Comparison of ENCODE assay signal across 26 cellular contexts in the genomic region with DNA sequence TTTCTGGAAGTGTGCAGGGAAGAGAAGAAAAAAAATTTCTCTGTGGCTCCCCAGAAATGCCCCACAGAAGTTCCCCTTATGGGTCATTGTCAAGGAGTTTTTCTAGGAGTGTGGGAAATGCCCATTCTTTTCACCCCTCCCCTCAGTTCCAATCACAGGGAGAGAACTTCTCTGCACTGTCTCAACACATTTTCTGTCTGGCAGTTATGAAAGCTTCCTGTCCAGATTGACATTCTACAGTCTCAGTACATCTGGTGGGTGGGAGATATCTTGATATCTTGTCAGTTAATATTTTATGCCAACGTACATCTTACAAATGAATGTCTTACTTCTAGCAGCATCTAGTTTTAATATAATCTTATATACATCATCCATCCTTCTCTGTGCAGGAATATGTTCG.
"Had no signal": no experiment of that assay in that cellular context is flagged by ENCODE, and none has a peak within 500 bp of the region (broad histone marks: within the 10 kb centered on the region; RNA-seq: fewer than 3 reads in every experiment).

No MANE protein-coding gene starts in this region.

- H3K27ac ChIP-seq: colonic mucosa, epithelial cell of prostate, esophagus squamous epithelium, gastrocnemius medialis, heart right ventricle, left ventricle myocardium inferior, lower lobe of right lung had no signal

- DNase-seq: colonic mucosa; cortex of kidney; effector CD8-positive, alpha-beta T cell; effector memory CD8-positive, alpha-beta T cell; endodermal cell; erythroblast; esophagus squamous epithelium; foreskin fibroblast; foreskin melanocyte; gastrocnemius medialis; glutamatergic neuron; head of caudate nucleus; heart right ventricle; hippocampal formation; left colon; left ventricle myocardium inferior; lower lobe of right lung; mesenchymal stem cell; mucosa of descending colon; naive B cell; naive thymus-derived CD8-positive, alpha-beta T cell had no signal

- H3K9me3 ChIP-seq: colonic mucosa, esophagus squamous epithelium, gastrocnemius medialis, left ventricle myocardium inferior, lower lobe of right lung, mucosa of descending colon had no signal

- H3K27me3 ChIP-seq: colonic mucosa, esophagus squamous epithelium, gastrocnemius medialis, heart right ventricle had no signal

- ATAC-seq: effector memory CD8-positive, alpha-beta T cell; esophagus mucosa; gastrocnemius medialis; heart right ventricle; left colon; lower lobe of right lung; mucosa of descending colon; naive thymus-derived CD8-positive, alpha-beta T cell had no signal

- H3K4me1 ChIP-seq: colonic mucosa, esophagus squamous epithelium, gastrocnemius medialis, heart right ventricle, left ventricle myocardium inferior, lower lobe of right lung had no signal

- H3K4me3 ChIP-seq: colonic mucosa, esophagus squamous epithelium, gastrocnemius medialis, heart right ventricle, left ventricle myocardium inferior, lower lobe of right lung, mucosa of descending colon had no signal

- FAIRE-seq: endometrium, islet of Langerhans, keratinocyte had no signal

- H3K36me3 ChIP-seq: colonic mucosa, esophagus squamous epithelium, gastrocnemius medialis, heart right ventricle, left ventricle myocardium inferior, lower lobe of right lung had no signal
